Comparison of ENCODE assay signal across 25 cellular contexts in genomic region chr15:68444336-68444735, GRCh38.
"Had no signal": no experiment of that assay in that cellular context is flagged by ENCODE, and none has a peak within 500 bp of the region (broad histone marks: within the 10 kb centered on the region; RNA-seq: fewer than 3 reads in every experiment).

No MANE protein-coding gene starts in this region.

- DNase-seq: stimulated activated CD4-positive, alpha-beta T cell treated with anti-CD3 and anti-CD28 coated beads, Interleukin-2, amount 100 ng/mL, for 48 hours; stimulated activated CD4-positive, alpha-beta T cell treated with anti-CD3 and anti-CD28 coated beads, Interleukin-4, amount 100 ng/mL, for 1 hour; stimulated activated CD4-positive, alpha-beta T cell treated with anti-CD3 and anti-CD28 coated beads, Interleukin-4, amount 100 ng/mL, for 24 hours; stimulated activated CD4-positive, alpha-beta T cell treated with anti-CD3 and anti-CD28 coated beads, Interleukin-4, amount 100 ng/mL, for 4 hours; stimulated activated CD8-positive, alpha-beta memory T cell treated with anti-CD3 and anti-CD28 coated beads, Interleukin-4, amount 100 ng/mL, for 48 hours; stimulated activated naive B cell treated with anti-CD40 and anti-IgM and Interleukin-4, amounts not matched to agents 10 μg/mL and 1 μg/mL and 100 μg/mL, for 72 hours; stimulated activated naive CD4-positive, alpha-beta T cell; stimulated activated naive CD4-positive, alpha-beta T cell treated with Interleukin-2 at 50 U/mL for 16 hours; stimulated activated naive CD8-positive, alpha-beta T cell treated with anti-CD3 and anti-CD28 coated beads, Interleukin-15, amount 100 ng/mL, for 72 hours; stimulated activated naive CD8-positive, alpha-beta T cell treated with anti-CD3 and anti-CD28 coated beads, Interleukin-15, Interleukin-2, amounts not matched to agents 100 U/mL and 50 U/mL, for 24 hours; stomach; substantia nigra; testis; thyroid gland; tibial artery; transverse colon; trophoblast cell; upper lobe of left lung; upper lobe of right lung; uterus had no signal

- H3K4me1 ChIP-seq: stomach, testis, thyroid gland, tibial artery, tibial nerve, transverse colon, upper lobe of left lung had no signal

- H3K36me3 ChIP-seq: stomach, suprapubic skin, thoracic aorta, thyroid gland, tibial artery, tibial nerve, transverse colon, upper lobe of left lung, upper lobe of right lung, uterus, vagina had no signal

- H3K9me3 ChIP-seq: stomach, suprapubic skin, testis, thoracic aorta, thyroid gland, tibial artery, tibial nerve, transverse colon, upper lobe of left lung, upper lobe of right lung, uterus, vagina had no signal

- H3K27ac ChIP-seq: stomach, suprapubic skin, testis, thoracic aorta, thyroid gland, tibial artery, tibial nerve, transverse colon, upper lobe of left lung, upper lobe of right lung, uterus, vagina had no signal

- H3K4me3 ChIP-seq: stomach, suprapubic skin, testis, thoracic aorta, thyroid gland, tibial artery, tibial nerve, transverse colon, upper lobe of left lung, upper lobe of right lung, uterus, vagina had no signal

- FAIRE-seq: urothelium cell line had no signal
